Comparison of ENCODE assay signal across 15 cellular contexts in genomic region chr4:84286048-84286447, GRCh38.
DNase-seq lines count a peak whose midpoint lies in the region; ATAC-seq and TF ChIP-seq lines count a peak whose summit lies in the region.
"Had no signal": no experiment of that assay in that cellular context is flagged by ENCODE, and none has a peak within 500 bp of the region (broad histone marks: within the 10 kb centered on the region; RNA-seq: fewer than 3 reads in every experiment).

No MANE protein-coding gene starts in this region.

- H2BK120ac ChIP-seq in neuronal stem cell (ENCODE audit: low read depth, low read length) = no peak overlapping the region

- no peaks in the 10 kb centered on the region for H3K27me3 ChIP-seq in GM23338 (ENCODE audit: insufficient read depth)
- H3K27me3 ChIP-seq in neuronal stem cell (ENCODE audit: control insufficient read depth in 3 of 3, insufficient read depth in 3 of 3, low read depth in 1 of 3, low read length in 3 of 3) = no peaks in the 10 kb centered on the region
- H3K27me3 ChIP-seq: BE2C had no signal

- H3K27ac Mint-ChIP-seq in GM23338 (no peak overlapping the region), WTC11 (no peak overlapping the region)
- H3K27ac Mint-ChIP-seq: CD14-positive monocyte; CD8-positive, alpha-beta T cell had no signal

- H4K91ac ChIP-seq in neuronal stem cell (ENCODE audit: low read depth, low read length, poor library complexity) = no peak overlapping the region

- peaks cover 7% of the 10 kb centered on the region; the same call in 2 of the 3 replicates for H3K36me3 Mint-ChIP-seq in GM23338 (ENCODE audit: low read depth)
- peaks cover 15% of the 10 kb centered on the region for H3K36me3 Mint-ChIP-seq in WTC11
- H3K36me3 Mint-ChIP-seq: CD14-positive monocyte; CD8-positive, alpha-beta T cell had no signal

- H3K4me3 Mint-ChIP-seq in GM23338 = no peak overlapping the region
- no peak overlapping the region for H3K4me3 Mint-ChIP-seq in WTC11
- H3K4me3 Mint-ChIP-seq: CD14-positive monocyte; CD8-positive, alpha-beta T cell had no signal

- POLR2A ChIA-PET in WTC11 (lab: Charles Lee) = no interaction called here

- ATAC-seq in GM23338 (peak; percentile 67), WTC11 (peak; percentile 78), HG02678 (IDR thresholded peaks at IDR 0.05; ENCODE audit: unreplicated experiment) (no peak), GM21529 (IDR thresholded peaks at IDR 0.05; ENCODE audit: unreplicated experiment) (no peak)
- ATAC-seq: A549; CD8-positive, alpha-beta T cell; GM12878 had no signal

- peaks cover under 1% of the 10 kb centered on the region; the same call in 1 of the 2 replicates for H3K9me2 ChIP-seq in GM23338 (ENCODE audit: insufficient read depth)

- no peak overlapping the region for H3K4ac ChIP-seq in neuronal stem cell (ENCODE audit: low read length)

- no peak overlapping the region for H3K18ac ChIP-seq in neuronal stem cell (ENCODE audit: low read length)

- DNase-seq in GM23338 (ENCODE audit: low spot score) = peak; percentile 49
- peak; percentile 20 for DNase-seq in WTC11 (ENCODE audit: low spot score)
- peak; percentile 7 for DNase-seq in iPS-NIHi11 (ENCODE audit: low spot score)
- no peak for DNase-seq in neuronal stem cell (ENCODE audit: low spot score)
- DNase-seq in retina = no peak
- DNase-seq: BE2C; CD8-positive, alpha-beta T cell; COR-L47; IMR-90; KBM-7 had no signal

- H3K9me3 ChIP-seq in neuronal stem cell (replicated peaks in 1 of 2; ENCODE audit: control insufficient read depth in 2 of 2, insufficient read depth in 1 of 2, low read depth in 1 of 2, low read length in 2 of 2) = no peaks in the 10 kb centered on the region
- H3K9me3 ChIP-seq: A549, BE2C had no signal

- CTCF ChIA-PET in WTC11 (lab: Charles Lee) = no interaction called here

- H3K36me3 ChIP-seq in GM23338 (ENCODE audit: insufficient read depth) = no peaks in the 10 kb centered on the region
- H3K36me3 ChIP-seq in neuronal stem cell (replicated peaks in 1 of 2; ENCODE audit: control insufficient read depth in 2 of 2, insufficient read depth in 2 of 2, low read length in 2 of 2) = no peaks in the 10 kb centered on the region
- H3K36me3 ChIP-seq: BE2C had no signal

- H3K4me3 ChIP-seq in GM23338 = no peak overlapping the region
- H3K4me3 ChIP-seq in neuronal stem cell (ENCODE audit: low read length in 2 of 2) = no peak overlapping the region
- H3K4me3 ChIP-seq: A549, GM12878 had no signal

- H3K27me3 Mint-ChIP-seq in GM23338 (ENCODE audit: insufficient read depth, low read depth, poor library complexity) = no peaks in the 10 kb centered on the region
- H3K27me3 Mint-ChIP-seq in WTC11 (ENCODE audit: low read depth) = peaks cover 2% of the 10 kb centered on the region

- no peak overlapping the region for H4K8ac ChIP-seq in neuronal stem cell (ENCODE audit: low read depth, low read length)

- H3K9me3 Mint-ChIP-seq in GM23338 (peaks cover 5% of the 10 kb centered on the region; the same call in 2 of the 3 replicates), WTC11 (peaks cover 27% of the 10 kb centered on the region)

- no peak overlapping the region for H3K9ac ChIP-seq in neuronal stem cell (ENCODE audit: low read depth, low read length, poor library complexity)

- H3K79me1 ChIP-seq in neuronal stem cell (ENCODE audit: low read depth, low read length) = no peaks in the 10 kb centered on the region

- no CpG with 5 or more reads among the region's 5 CpGs for WGBS in neuronal stem cell (ENCODE audit: extremely low coverage in 2 of 2, insufficient read length in 2 of 2, insufficient replicate concordance in 1 of 2), 2 donors

- H3K4me1 Mint-ChIP-seq in GM23338 (peaks cover 5% of the 10 kb centered on the region; the same call in 2 of the 3 replicates), WTC11 (peaks cover 4% of the 10 kb centered on the region; the same call in 1 of the 2 replicates)
- H3K4me1 Mint-ChIP-seq: CD14-positive monocyte had no signal

- no peak overlapping the region for H3K23ac ChIP-seq in neuronal stem cell (ENCODE audit: low read depth, low read length, poor library complexity)

- H3K79me2 ChIP-seq in GM23338 (replicated peaks; ENCODE audit: insufficient read depth) = no peaks in the 10 kb centered on the region

- no peaks in the 10 kb centered on the region for H3F3A ChIP-seq in GM23338 (replicated peaks; ENCODE audit: low read depth)

- no peak for TF ChIP-seq CTCF in GM23338 (conservative IDR thresholded peaks at IDR 0.05; ENCODE audit: low read depth in 2 of 2)
- no peak for TF ChIP-seq CTCF in WTC11 (IDR thresholded peaks at IDR 0.05)

- H3K4me1 ChIP-seq in GM23338 (ENCODE audit: insufficient read depth) (peaks cover 9% of the 10 kb centered on the region; the same call in 1 of the 2 replicates), neuronal stem cell (ENCODE audit: control insufficient read depth in 2 of 2, insufficient read depth in 1 of 2, low read depth in 1 of 2, low read length in 2 of 2) (no peaks in the 10 kb centered on the region)
- H3K4me1 ChIP-seq: A549 had no signal

- no peak overlapping the region for H2AK5ac ChIP-seq in neuronal stem cell (ENCODE audit: low read depth, low read length)

- H3K27ac ChIP-seq in GM23338 (ENCODE audit: low read depth) (no peak overlapping the region), neuronal stem cell (replicated peaks; ENCODE audit: low read length) (no peak overlapping the region)
- H3K27ac ChIP-seq: A549 had no signal

- H2AFZ ChIP-seq in GM23338 (peak overlapping the region; percentile 47; the same call in 1 of the 2 replicates), neuronal stem cell (ENCODE audit: low read length) (peak overlapping the region; percentile 35)

- H3K4me2 ChIP-seq in GM23338 (no peak overlapping the region), neuronal stem cell (ENCODE audit: insufficient read depth, low read length, poor library complexity, severe bottlenecking) (no peak overlapping the region)
- H3K4me2 ChIP-seq: A549 had no signal

- H2BK15ac ChIP-seq in neuronal stem cell (ENCODE audit: low read length) = no peak overlapping the region

- no peak overlapping the region for H2BK5ac ChIP-seq in neuronal stem cell (ENCODE audit: low read length)

- no peak overlapping the region for H2BK12ac ChIP-seq in neuronal stem cell (ENCODE audit: low read length)

- no peaks in the 10 kb centered on the region for H4K20me1 ChIP-seq in GM23338 (replicated peaks; ENCODE audit: insufficient read depth)

- H3K14ac ChIP-seq in neuronal stem cell (ENCODE audit: low read length) = no peak overlapping the region

TF ChIP-seq in GM23338, 12 proteins besides CTCF, POLR2A, EP300 and RAD21:
- no peak for TF ChIP-seq JUNB (IDR thresholded peaks at IDR 0.05; ENCODE audit: unreplicated experiment)

TF ChIP-seq in WTC11, 78 proteins besides CTCF, POLR2A, EP300 and RAD21:
- TF ChIP-seq KAT7 (CRISPR knock-in tag; IDR thresholded peaks at IDR 0.05; ENCODE audit: borderline replicate concordance) (no peak), ZNF232 (CRISPR knock-in tag; IDR thresholded peaks at IDR 0.05) (no peak), STAT6 (CRISPR knock-in tag; conservative IDR thresholded peaks at IDR 0.05; ENCODE audit: low read depth) (no peak), CREB1 (CRISPR knock-in tag; IDR thresholded peaks at IDR 0.05) (no peak), MYBL2 (CRISPR knock-in tag; IDR thresholded peaks at IDR 0.05) (no peak), TEAD4 (CRISPR knock-in tag; IDR thresholded peaks at IDR 0.05) (no peak), SMAD4 (CRISPR knock-in tag; IDR thresholded peaks at IDR 0.05) (no peak)
TF ChIP-seq in WTC11: peak in this region for 0.

Comparison
In these comparisons a context has a peak if more than half of its experiments do, and no peak if none do; other contexts are left out.
1. ATAC-seq: peak in GM23338 (single experiment) and WTC11 (single experiment); none in HG02678 (single experiment) and GM21529 (single experiment).
2. DNase-seq: peak in GM23338 (single experiment), WTC11 (single experiment) and iPS-NIHi11 (single experiment); none in neuronal stem cell (single experiment) and retina (single experiment).